Comparison of ENCODE assay signal across 1 cellular context in the genomic region with DNA sequence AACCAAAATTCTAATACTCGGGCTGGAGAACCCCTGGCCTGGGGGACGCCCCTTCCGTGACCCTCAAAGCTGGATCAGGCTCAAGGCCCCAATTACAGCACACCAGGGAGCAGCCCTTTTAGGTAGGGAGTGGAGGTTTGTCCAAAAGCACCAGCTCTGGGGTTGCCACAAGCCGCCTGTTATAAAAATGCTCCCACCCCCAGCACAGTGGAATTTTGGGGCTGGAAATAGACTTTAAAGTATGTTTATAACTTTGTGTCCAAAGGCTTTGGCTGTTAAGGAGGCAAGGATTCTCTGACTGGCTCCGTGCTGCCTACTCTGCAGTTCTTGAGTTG.
TF ChIP-seq lines count a peak whose summit lies in the region.

No MANE protein-coding gene starts in this region.

TF ChIP-seq in HepG2, 621 proteins besides CTCF, POLR2A, EP300 and RAD21:
- TF ChIP-seq RBM22 (optimal IDR thresholded peaks at IDR 0.05; ENCODE audit: low read length) (peak; percentile 89), CBFB (CRISPR knock-in tag; IDR thresholded peaks at IDR 0.05) (no peak), GATAD2A (CRISPR knock-in tag; IDR thresholded peaks at IDR 0.05) (0 out of 2 replicates have a peak, but pooled peaks have one; percentile 18), TEAD2 (CRISPR knock-in tag; IDR thresholded peaks at IDR 0.05) (no peak), POLR2AphosphoS5 (IDR thresholded peaks at IDR 0.05; ENCODE audit: low read depth, low read length) (no peak), ZNF207 (IDR thresholded peaks at IDR 0.05; ENCODE audit: borderline replicate concordance) (no peak), ZNF589 (CRISPR knock-in tag; conservative IDR thresholded peaks at IDR 0.05) (no peak)
- TF ChIP-seq, protein P1, sequence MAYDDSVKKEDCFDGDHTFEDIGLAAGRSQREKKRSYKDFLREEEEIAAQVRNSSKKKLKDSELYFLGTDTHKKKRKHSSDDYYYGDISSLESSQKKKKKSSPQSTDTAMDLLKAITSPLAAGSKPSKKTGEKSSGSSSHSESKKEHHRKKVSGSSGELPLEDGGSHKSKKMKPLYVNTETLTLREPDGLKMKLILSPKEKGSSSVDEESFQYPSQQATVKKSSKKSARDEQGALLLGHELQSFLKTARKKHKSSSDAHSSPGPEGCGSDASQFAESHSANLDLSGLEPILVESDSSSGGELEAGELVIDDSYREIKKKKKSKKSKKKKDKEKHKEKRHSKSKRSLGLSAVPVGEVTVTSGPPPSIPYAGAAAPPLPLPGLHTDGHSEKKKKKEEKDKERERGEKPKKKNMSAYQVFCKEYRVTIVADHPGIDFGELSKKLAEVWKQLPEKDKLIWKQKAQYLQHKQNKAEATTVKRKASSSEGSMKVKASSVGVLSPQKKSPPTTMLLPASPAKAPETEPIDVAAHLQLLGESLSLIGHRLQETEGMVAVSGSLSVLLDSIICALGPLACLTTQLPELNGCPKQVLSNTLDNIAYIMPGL (CRISPR knock-in tag; IDR thresholded peaks at IDR 0.05; ENCODE audit: borderline replicate concordance in 1 of 2, low read depth in 1 of 2): 0 out of 4 replicates have a peak, but pooled peaks of 1 of the 2 experiments have one; percentile 13
- TF ChIP-seq, protein P2, sequence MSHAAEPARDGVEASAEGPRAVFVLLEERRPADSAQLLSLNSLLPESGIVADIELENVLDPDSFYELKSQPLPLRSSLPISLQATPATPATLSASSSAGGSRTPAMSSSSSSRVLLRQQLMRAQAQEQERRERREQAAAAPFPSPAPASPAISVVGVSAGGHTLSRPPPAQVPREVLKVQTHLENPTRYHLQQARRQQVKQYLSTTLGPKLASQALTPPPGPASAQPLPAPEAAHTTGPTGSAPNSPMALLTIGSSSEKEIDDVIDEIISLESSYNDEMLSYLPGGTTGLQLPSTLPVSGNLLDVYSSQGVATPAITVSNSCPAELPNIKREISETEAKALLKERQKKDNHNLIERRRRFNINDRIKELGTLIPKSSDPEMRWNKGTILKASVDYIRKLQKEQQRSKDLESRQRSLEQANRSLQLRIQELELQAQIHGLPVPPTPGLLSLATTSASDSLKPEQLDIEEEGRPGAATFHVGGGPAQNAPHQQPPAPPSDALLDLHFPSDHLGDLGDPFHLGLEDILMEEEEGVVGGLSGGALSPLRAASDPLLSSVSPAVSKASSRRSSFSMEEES (CRISPR knock-in tag; IDR thresholded peaks at IDR 0.05): no peak
